In the genomic region with DNA sequence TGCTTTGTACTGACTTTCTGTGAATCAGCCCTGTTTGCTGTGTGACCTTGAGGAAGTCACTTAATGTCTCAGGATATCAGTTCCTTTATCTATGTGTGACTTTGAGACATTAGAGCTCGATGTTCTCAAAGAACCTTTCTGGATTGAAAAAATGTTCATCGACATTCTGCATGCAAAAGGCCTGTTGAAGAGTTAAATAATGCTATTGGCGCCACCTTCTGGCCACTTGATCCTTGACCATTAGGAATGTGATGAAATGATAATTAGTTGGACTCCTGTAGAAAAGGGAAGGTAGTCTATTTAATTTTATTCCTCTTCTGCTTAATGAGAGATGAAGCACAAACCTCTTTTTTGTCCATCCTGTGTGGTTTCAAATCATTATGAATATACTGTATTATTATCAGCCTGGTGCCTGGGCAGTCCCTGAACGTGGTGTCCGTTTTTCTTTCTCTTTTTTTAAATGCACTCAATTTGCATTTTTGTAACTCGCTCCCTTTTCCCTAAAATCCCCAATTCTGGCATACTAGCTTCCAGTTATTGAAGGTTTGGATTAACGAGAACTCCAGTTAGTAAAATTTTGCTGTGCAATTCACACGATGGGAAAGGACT, we compare ENCODE assay signal across 9 cellular contexts. TPM values are rescaled to one million over a fixed set of nuclear protein-coding genes. Genes with fewer than 3 reads are reported as not detected.
DNase-seq lines count a peak whose midpoint lies in the region; ATAC-seq and TF ChIP-seq lines count a peak whose summit lies in the region.
"Had no signal": no experiment of that assay in that cellular context is flagged by ENCODE, and none has a peak within 500 bp of the region (broad histone marks: within the 10 kb centered on the region; RNA-seq: fewer than 3 reads in every experiment).

No MANE protein-coding gene starts in this region.

- TF ChIP-seq POLR2A in esophagus muscularis mucosa (IDR thresholded peaks at IDR 0.05; ENCODE audit: low read depth), result no peak

- no peak overlapping the region for H3K4me3 ChIP-seq in esophagus muscularis mucosa

- H3K36me3 Mint-ChIP-seq in nephron progenitor cell (ENCODE audit: low read depth), result no peaks in the 10 kb centered on the region

- H3K9me3 ChIP-seq in esophagus muscularis mucosa, result no peaks in the 10 kb centered on the region

- H3K4me3 Mint-ChIP-seq in nephron progenitor cell, result no peak overlapping the region

- H3K4me1 Mint-ChIP-seq in nephron progenitor cell, result peaks cover 4% of the 10 kb centered on the region

- TF ChIP-seq CTCF in esophagus muscularis mucosa (IDR thresholded peaks at IDR 0.05), result peak; percentile 44 to 66 (median 64)
- peak; percentile 80 for TF ChIP-seq CTCF in nephron progenitor cell (IDR thresholded peaks at IDR 0.05)

- 50% methylated on average over 8 of the region's 8 CpGs for WGBS in esophagus muscularis mucosa

- TF ChIP-seq EP300 in esophagus muscularis mucosa (IDR thresholded peaks at IDR 0.05), result no peak

- peak; percentile 75 for DNase-seq in AG20443 (ENCODE audit: low spot score)
- DNase-seq in GM19240 (ENCODE audit: insufficient read length, low spot score), result peak; percentile 43
- DNase-seq in NCI-H2227 (lab: John Stamatoyannopoulos, UW; ENCODE audit: unreplicated experiment), result peak; percentile 74
- DNase-seq in activated CD4-positive, alpha-beta T cell treated with anti-CD3 and anti-CD28 coated beads for 4 hours, result peak; percentile 20 to 51
- DNase-seq in esophagus muscularis mucosa (ENCODE audit: extremely low spot score), result no peak
- peak; percentile 70 for DNase-seq in nephron progenitor cell
- no peak for DNase-seq in GF-D8 (lab: John Stamatoyannopoulos, UW)

- peaks cover 13% of the 10 kb centered on the region for H3K27me3 Mint-ChIP-seq in nephron progenitor cell (ENCODE audit: low read depth, poor library complexity)

- H3K9me3 Mint-ChIP-seq in nephron progenitor cell, result no peaks in the 10 kb centered on the region

- no peaks in the 10 kb centered on the region for H3K4me1 ChIP-seq in esophagus muscularis mucosa

- H3K36me3 ChIP-seq in esophagus muscularis mucosa, result no peaks in the 10 kb centered on the region

- intact Hi-C loops in esophagus muscularis mucosa (cut with DNase I), result loop anchor here (10.0 kb wide), 2 partner anchors 128 to 318 kb away; no protein-coding TSS in a partner anchor

- H3K27me3 ChIP-seq in esophagus muscularis mucosa, result peaks cover 0 to 12% (median 4%) of the 10 kb centered on the region in 4 donors

- H3K27ac Mint-ChIP-seq in nephron progenitor cell, result no peak overlapping the region

- no peak overlapping the region for H3K27ac ChIP-seq in esophagus muscularis mucosa (replicated peaks in 1 of 4)

- ATAC-seq in HG03039 (IDR thresholded peaks at IDR 0.05; ENCODE audit: unreplicated experiment), result no peak

RNA-seq across cellular contexts. Expression of gene ELF5, which starts 20.7 kb away (rescaled TPM):
- total RNA-seq in esophagus muscularis mucosa, result not detected
- total RNA-seq: mononuclear cell had no signal

RNA-seq across cellular contexts. Expression of gene CAT, which starts 54.2 kb away (rescaled TPM):
- 100 to 1,000 TPM in 1 of 4 donors, 10 to 100 TPM in 3; 72.8 to 163 (median 84.4) TPM for total RNA-seq in esophagus muscularis mucosa

Comparison
In these comparisons a context has a peak if more than half of its experiments do, and no peak if none do; other contexts are left out.
1. DNase-seq: peak in AG20443 (single experiment), GM19240 (single experiment), NCI-H2227 (single experiment), activated CD4-positive, alpha-beta T cell treated with anti-CD3 and anti-CD28 coated beads for 4 hours (2 of 2) and nephron progenitor cell (single experiment); none in esophagus muscularis mucosa (single experiment) and GF-D8 (single experiment).